ENCODE assay signal across 27 cellular contexts in the genomic region with DNA sequence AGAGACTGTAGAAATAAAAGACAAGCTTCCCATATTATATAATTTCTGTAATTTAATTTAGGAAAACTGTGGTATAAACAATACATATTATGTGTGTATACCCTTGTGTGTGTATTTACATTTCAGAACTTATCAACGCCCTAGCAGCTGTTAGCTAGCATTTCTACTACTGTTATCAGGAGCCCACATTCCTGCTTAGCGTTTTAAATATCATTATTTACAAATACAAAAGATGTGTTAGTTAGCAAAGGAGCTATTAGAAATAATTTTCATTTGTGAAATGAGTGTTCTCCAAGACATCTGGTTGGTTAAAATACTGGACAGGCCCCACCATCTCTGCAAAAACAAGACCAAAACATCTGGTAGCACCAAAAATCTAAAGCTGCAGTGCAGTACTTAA.
"Had no signal": no experiment of that assay in that cellular context is flagged by ENCODE, and none has a peak within 500 bp of the region (broad histone marks: within the 10 kb centered on the region; RNA-seq: fewer than 3 reads in every experiment).

No MANE protein-coding gene starts in this region.

- ATAC-seq: effector memory CD8-positive, alpha-beta T cell; esophagus mucosa; foreskin keratinocyte; gastrocnemius medialis; gastroesophageal sphincter; heart left ventricle; heart right ventricle had no signal

- H3K4me1 ChIP-seq: colonic mucosa, foreskin keratinocyte had no signal

- H3K36me3 ChIP-seq: colonic mucosa, esophagus muscularis mucosa, esophagus squamous epithelium, gastrocnemius medialis, gastroesophageal sphincter, heart left ventricle, heart right ventricle had no signal

- DNase-seq: colonic mucosa; cortex of kidney; dermis blood vessel endothelial cell; dorsolateral prefrontal cortex; effector CD4-positive, alpha-beta T cell; effector CD8-positive, alpha-beta T cell; effector memory CD4-positive, alpha-beta T cell; effector memory CD8-positive, alpha-beta T cell; endodermal cell; esophagus squamous epithelium; foreskin fibroblast; foreskin keratinocyte; foreskin melanocyte; gastrocnemius medialis; glutamatergic neuron; head of caudate nucleus; heart left ventricle; heart right ventricle had no signal

- FAIRE-seq: colon, endometrium, endothelial cell of umbilical vein, frontal cortex had no signal

- H3K4me3 ChIP-seq: colonic mucosa, coronary artery, dorsolateral prefrontal cortex, esophagus muscularis mucosa, esophagus squamous epithelium, gastrocnemius medialis, gastroesophageal sphincter, heart left ventricle, heart right ventricle had no signal

- H3K9me3 ChIP-seq: colonic mucosa, esophagus muscularis mucosa, esophagus squamous epithelium, gastrocnemius medialis, gastroesophageal sphincter, heart left ventricle, heart right ventricle had no signal

- H3K27me3 ChIP-seq: colonic mucosa, esophagus muscularis mucosa, esophagus squamous epithelium, foreskin keratinocyte, gastrocnemius medialis, gastroesophageal sphincter, heart left ventricle, heart right ventricle had no signal

- H3K27ac ChIP-seq: colonic mucosa, coronary artery, dorsolateral prefrontal cortex, epithelial cell of prostate, esophagus muscularis mucosa, esophagus squamous epithelium, foreskin keratinocyte, gastrocnemius medialis, gastroesophageal sphincter, heart left ventricle, heart right ventricle had no signal
